ENCODE assay signal across 8 cellular contexts in genomic region chr20:45771182-45771759, GRCh38. TPM values are rescaled to one million over a fixed set of nuclear protein-coding genes. Genes with fewer than 3 reads are reported as not detected.
DNase-seq lines count a peak whose midpoint lies in the region; ATAC-seq, FAIRE-seq and TF ChIP-seq lines count a peak whose summit lies in the region.

No MANE protein-coding gene starts in this region.

- H3K36me3 ChIP-seq in SU-DHL-6 (ENCODE audit: low read length): no peaks in the 10 kb centered on the region
- no peaks in the 10 kb centered on the region for H3K36me3 ChIP-seq in psoas muscle (ENCODE audit: insufficient read depth in 1 of 2, low read depth in 1 of 2)

- DNase-seq in NCI-H1105 treated with DMSO at 0.1 percent for 48 hours (lab: John Stamatoyannopoulos, UW) (peak; percentile 87), left cardiac atrium (peak; percentile 76), psoas muscle (peak; percentile 76 to 86), urothelium cell line (ENCODE audit: low spot score) (peak; percentile 78)
- DNase-seq in activated naive CD8-positive, alpha-beta T cell treated with anti-CD3 and anti-CD28 coated beads, Interleukin-2, amount 50 U/mL, for 16 hours (ENCODE audit: low read depth, low spot score): peak; percentile 61

- H3K9me2 ChIP-seq in SU-DHL-6 (replicated peaks; ENCODE audit: insufficient read depth, low read length): no peaks in the 10 kb centered on the region

- H3K27ac ChIP-seq in SU-DHL-6 (ENCODE audit: low read depth, low read length) (no peak overlapping the region), psoas muscle (no peak overlapping the region)

- H4K20me1 ChIP-seq in SU-DHL-6 (ENCODE audit: low read depth, low read length): no peaks in the 10 kb centered on the region

- WGBS in psoas muscle, 3 donors: 29 to 44% (median 33%) methylated on average over 5 of the region's 5 CpGs

- no peak overlapping the region for H3K4me3 ChIP-seq in SU-DHL-6 (ENCODE audit: insufficient read depth, low read length, poor library complexity, severe bottlenecking)
- H3K4me3 ChIP-seq in psoas muscle: no peak overlapping the region

- no peaks in the 10 kb centered on the region for H3F3A ChIP-seq in SU-DHL-6 (ENCODE audit: insufficient read depth)

- no peak for FAIRE-seq in urothelium cell line (lab: Jason Lieb, UNC)

- H3K27me3 ChIP-seq in SU-DHL-6 (ENCODE audit: low read length) (no peaks in the 10 kb centered on the region), psoas muscle (ENCODE audit: insufficient read depth in 3 of 3, low read length in 2 of 3) (no peaks in the 10 kb centered on the region)

- no peaks in the 10 kb centered on the region for H3K4me1 ChIP-seq in psoas muscle

- intact Hi-C loops in left cardiac atrium (cut with DNase I) (loop anchor here (2.0 to 10.0 kb wide), 6 partner anchors 224 to 454 kb away; partner anchors contain the start of gene EPPIN (in 1 of the 2)), psoas muscle (cut with DNase I) (loop anchor here (1.0 to 10.0 kb wide), 5 partner anchors 224 to 452 kb away; partner anchors contain the start of gene EPPIN (in 1 of the 2))

- ATAC-seq in left cardiac atrium: peak; percentile 73 to 82
- peak; percentile 79 to 94 (median 83) for ATAC-seq in psoas muscle
- ATAC-seq in HG03565 (IDR thresholded peaks at IDR 0.05; ENCODE audit: unreplicated experiment): no peak

- H3K9ac ChIP-seq in SU-DHL-6 (ENCODE audit: low read length): no peak overlapping the region

- H3K79me2 ChIP-seq in SU-DHL-6 (ENCODE audit: insufficient read depth, low read length): no peaks in the 10 kb centered on the region

- H2AFZ ChIP-seq in SU-DHL-6 (ENCODE audit: low read depth, low read length, severe bottlenecking): peak overlapping the region; percentile 61

- TF ChIP-seq CTCF in GM12801 (IDR thresholded peaks at IDR 0.05; ENCODE audit: extremely low read depth, insufficient read length) (peak; percentile 45), SU-DHL-6 (IDR thresholded peaks at IDR 0.05; ENCODE audit: insufficient read depth, low read length, poor library complexity, severe bottlenecking) (peak; percentile 90), psoas muscle (IDR thresholded peaks at IDR 0.05) (peak; percentile 97)

- no peaks in the 10 kb centered on the region for H3K9me3 ChIP-seq in SU-DHL-6 (ENCODE audit: insufficient read depth, low read length)
- no peaks in the 10 kb centered on the region for H3K9me3 ChIP-seq in psoas muscle

- H3K4me2 ChIP-seq in SU-DHL-6 (ENCODE audit: low read depth, low read length, poor library complexity, severe bottlenecking): no peak overlapping the region

RNA-seq across cellular contexts. Expression of gene WFDC3, which starts 20.4 kb away (rescaled TPM):
- total RNA-seq in left cardiac atrium (under 1 TPM in 1 of 2 donors, not detected in 1; 0.39 TPM), psoas muscle (1 to 10 TPM in 1 of 4 donors, under 1 TPM in 2, not detected in 1; 0.64 to 1.2 (median 0.73) TPM)
- under 1 TPM; 0.51 to 0.79 (median 0.61) TPM for polyA plus RNA-seq in psoas muscle

RNA-seq across cellular contexts. Expression of gene DNTTIP1, which starts 20.5 kb away (rescaled TPM):
- 10 to 100 TPM; 18.2 to 18.9 TPM for total RNA-seq in left cardiac atrium
- 10 to 100 TPM; 40.6 to 56.7 (median 44.9) TPM for total RNA-seq in psoas muscle
- 10 to 100 TPM; 28.3 to 56.8 (median 53.9) TPM for polyA plus RNA-seq in psoas muscle

RNA-seq across cellular contexts. Expression of gene UBE2C, which starts 41.2 kb away (rescaled TPM):
- 1 to 10 TPM in 1 of 2 donors, under 1 TPM in 1; 0.73 to 1.6 TPM for total RNA-seq in left cardiac atrium
- under 1 TPM; 0.32 to 0.42 (median 0.38) TPM for total RNA-seq in psoas muscle
- polyA plus RNA-seq in psoas muscle: under 1 TPM in 2 of 3 donors, not detected in 1; 0.35 to 0.40 TPM

RNA-seq across cellular contexts. Expression of gene SPINT4, which starts 49.1 kb away (rescaled TPM):
- not detected for total RNA-seq in left cardiac atrium
- total RNA-seq in psoas muscle: not detected
- not detected for polyA plus RNA-seq in psoas muscle

RNA-seq across cellular contexts. Expression of gene TNNC2, which starts 55.8 kb away (rescaled TPM):
- total RNA-seq in left cardiac atrium (under 1 TPM in 1 of 2 donors, not detected in 1; 0.32 TPM), psoas muscle (1,000 to 10,000 TPM; 1,390 to 3,666 (median 2,654) TPM)
- polyA plus RNA-seq in psoas muscle: over 10,000 TPM in 1 of 3 donors, 1,000 to 10,000 TPM in 2; 2,508 to 10,677 (median 9,192) TPM

Comparison
In these comparisons a context has a peak if more than half of its experiments do, and no peak if none do; other contexts are left out.
1. CTCF ChIP-seq: peak in every context shown above with its lines; median percentile 97 in psoas muscle; 90 in SU-DHL-6; 45 in GM12801.